ENCODE assay signal across 24 cellular contexts in the genomic region with DNA sequence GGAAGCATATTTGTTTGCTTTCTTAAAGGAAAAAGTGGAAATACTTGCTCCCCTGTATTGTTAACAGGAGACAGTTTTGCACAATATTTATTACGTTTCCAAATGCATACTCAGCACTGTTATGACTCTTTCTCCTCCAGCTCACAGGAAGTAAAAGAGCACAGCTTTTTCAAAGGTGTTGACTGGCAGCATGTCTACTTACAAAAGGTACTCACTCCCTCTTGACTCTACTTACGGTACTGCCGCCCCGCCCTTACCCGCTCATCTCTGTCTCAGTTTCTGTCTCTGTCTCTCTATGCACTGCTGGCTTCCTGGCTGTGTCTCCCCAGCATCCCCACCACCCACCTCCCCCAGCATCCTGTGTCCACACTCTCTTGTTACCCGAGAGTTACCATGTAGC. TPM values are rescaled to one million over a fixed set of nuclear protein-coding genes. Genes with fewer than 3 reads are reported as not detected.
DNase-seq lines count a peak whose midpoint lies in the region; ATAC-seq and TF ChIP-seq lines count a peak whose summit lies in the region.
"Had no signal": no experiment of that assay in that cellular context is flagged by ENCODE, and none has a peak within 500 bp of the region (broad histone marks: within the 10 kb centered on the region; RNA-seq: fewer than 3 reads in every experiment).

No MANE protein-coding gene starts in this region.

- peaks cover 18% of the 10 kb centered on the region; the same call in 1 of the 2 replicates for H3K36me3 ChIP-seq in OCI-LY7 (ENCODE audit: insufficient read depth, low read length)
- H3K36me3 ChIP-seq: pancreas had no signal

- no peaks in the 10 kb centered on the region for H3K9me3 ChIP-seq in OCI-LY7 (ENCODE audit: low read length)
- H3K9me3 ChIP-seq: A549, lower lobe of right lung, pancreas had no signal

- no peaks in the 10 kb centered on the region for H3K4me1 ChIP-seq in OCI-LY7 (ENCODE audit: insufficient read depth, low read length, poor library complexity, severe bottlenecking)
- H3K4me1 ChIP-seq: A549, lower lobe of right lung, pancreas had no signal

- CTCF ChIA-PET in GM10248 (lab: Yijun Ruan, JAX): interaction anchor here (1.4 kb wide), 1 partner anchor 9 kb away, joined by 3 read pairs; no protein-coding TSS in a partner anchor
- CTCF ChIA-PET in OCI-LY7 (lab: Charles Lee; ENCODE audit: unreplicated experiment): no interaction called here

- H3K36me3 Mint-ChIP-seq in activated CD4-positive, alpha-beta T cell treated with anti-CD3 and anti-CD28 coated beads, Interleukin-2, amount 10 ng/mL, durations not matched to agents 24 days and 14 days (ENCODE audit: low read depth): peaks cover 51% of the 10 kb centered on the region

- no peak overlapping the region for H3K27ac ChIP-seq in OCI-LY7 (ENCODE audit: low read depth, low read length, poor library complexity, severe bottlenecking)
- H3K27ac ChIP-seq: A549, C4-2B, lower lobe of right lung, pancreas had no signal

- peak; percentile 86 for DNase-seq in activated CD4-positive, alpha-beta T cell treated with anti-CD3 and anti-CD28 coated beads, Interleukin-2, amount 10 ng/mL, durations not matched to agents 24 days and 14 days
- DNase-seq in activated CD4-positive, alpha-beta T cell treated with anti-CD3 and anti-CD28 coated beads, Interleukin-2, amount 50 U/mL, for 1 hour: no peak
- DNase-seq in GM10248 (ENCODE audit: extremely low spot score) (peak; percentile 55), OCI-LY7 (ENCODE audit: low spot score) (peak; percentile 7), SIG-M5 (lab: John Stamatoyannopoulos, UW) (no peak), ACHN (no peak)
- DNase-seq: activated CD8-positive, alpha-beta memory T cell treated with anti-CD3 and anti-CD28 coated beads, Interleukin-2, amount 50 U/mL, for 48 hours; amygdala; DMS153; effector CD4-positive, alpha-beta T cell; head of caudate nucleus; HFFc6; lower lobe of right lung; naive thymus-derived CD8-positive, alpha-beta T cell; NCI-H1436 treated with DMSO at 0.1 percent for 48 hours; NCI-H226; pancreas; RPMI8226; stimulated activated naive CD4-positive, alpha-beta T cell had no signal

- H3K4me3 Mint-ChIP-seq in activated CD4-positive, alpha-beta T cell treated with anti-CD3 and anti-CD28 coated beads, Interleukin-2, amount 10 ng/mL, durations not matched to agents 24 days and 14 days: peak overlapping the region; percentile 57
- H3K4me3 Mint-ChIP-seq: HFFc6; naive thymus-derived CD8-positive, alpha-beta T cell; type B pancreatic cell had no signal

- no peaks in the 10 kb centered on the region for H4K20me1 ChIP-seq in OCI-LY7 (ENCODE audit: insufficient read depth, low read length)

- H3K4me3 ChIP-seq in OCI-LY7 (ENCODE audit: low read depth, low read length, poor library complexity, severe bottlenecking): no peak overlapping the region
- H3K4me3 ChIP-seq: A549, lower lobe of right lung, pancreas had no signal

- H3K4me1 Mint-ChIP-seq in activated CD4-positive, alpha-beta T cell treated with anti-CD3 and anti-CD28 coated beads, Interleukin-2, amount 10 ng/mL, durations not matched to agents 24 days and 14 days: peaks cover 45% of the 10 kb centered on the region

- no peak overlapping the region for H2AFZ ChIP-seq in OCI-LY7 (ENCODE audit: low read length)

- POLR2A ChIA-PET in GM10248 (lab: Yijun Ruan, JAX): no interaction called here
- POLR2A ChIA-PET in OCI-LY7 (lab: Charles Lee): interaction anchor here (0.7 kb wide), 1 partner anchor 118 kb away, joined by 3 read pairs; no protein-coding TSS in a partner anchor

- intact Hi-C loops in activated CD4-positive, alpha-beta T cell treated with anti-CD3 and anti-CD28 coated beads, Interleukin-2, amount 10 ng/mL, durations not matched to agents 24 days and 14 days (cut with micrococcal nuclease): no loop called here
- intact Hi-C loops in OCI-LY7 (cut with micrococcal nuclease; ENCODE audit: unreplicated experiment): loop anchor here (5.0 kb wide), 1 partner anchor 247 kb away; no protein-coding TSS in a partner anchor

- H3K27ac Mint-ChIP-seq in activated CD4-positive, alpha-beta T cell treated with anti-CD3 and anti-CD28 coated beads, Interleukin-2, amount 10 ng/mL, durations not matched to agents 24 days and 14 days: peak overlapping the region; percentile 86
- H3K27ac Mint-ChIP-seq: HFFc6, type B pancreatic cell had no signal

- peak; percentile 41 for ATAC-seq in esophagus mucosa
- ATAC-seq in HG03175 (IDR thresholded peaks at IDR 0.05; ENCODE audit: unreplicated experiment): no peak
- ATAC-seq: A549; lower lobe of right lung; naive thymus-derived CD8-positive, alpha-beta T cell; pancreas had no signal

- H3K27me3 Mint-ChIP-seq in activated CD4-positive, alpha-beta T cell treated with anti-CD3 and anti-CD28 coated beads, Interleukin-2, amount 10 ng/mL, durations not matched to agents 24 days and 14 days: no peaks in the 10 kb centered on the region
- H3K27me3 Mint-ChIP-seq: naive thymus-derived CD8-positive, alpha-beta T cell; type B pancreatic cell had no signal

- H3K79me2 ChIP-seq in OCI-LY7 (ENCODE audit: insufficient read depth, low read depth, low read length): no peaks in the 10 kb centered on the region

- BruUV-seq in OCI-LY7 (replicated peaks; lab: Mats Ljungman, UMichigan): no TSS peak

- in situ Hi-C loops in ACHN (cut with HindIII; ENCODE audit: low pct_ligation_motif_present, low pct_unique_long_range_greater_than_20kb, low sequenced_read_pairs): no loop called here

- no peak overlapping the region for H3K4me2 ChIP-seq in OCI-LY7 (ENCODE audit: low read length)
- H3K4me2 ChIP-seq: A549 had no signal

- no peak for TF ChIP-seq CTCF in GM10248 (IDR thresholded peaks at IDR 0.05; ENCODE audit: control extremely low read depth, extremely low read depth, low read depth, missing control alignments)
- no peak for TF ChIP-seq CTCF in OCI-LY7 (conservative IDR thresholded peaks at IDR 0.05; ENCODE audit: low read length)

- peaks cover 7% of the 10 kb centered on the region for H3K9me3 Mint-ChIP-seq in activated CD4-positive, alpha-beta T cell treated with anti-CD3 and anti-CD28 coated beads, Interleukin-2, amount 10 ng/mL, durations not matched to agents 24 days and 14 days
- H3K9me3 Mint-ChIP-seq: naive thymus-derived CD8-positive, alpha-beta T cell; type B pancreatic cell had no signal

- H3K9me2 ChIP-seq in OCI-LY7 (ENCODE audit: insufficient read depth, low read length): no peaks in the 10 kb centered on the region

RNA-seq across cellular contexts. Expression of gene MYO18B, which starts 32.2 kb away (rescaled TPM):
- 0.40 and 0.49 TPM in 2 replicates for total RNA-seq in activated CD4-positive, alpha-beta T cell treated with anti-CD3 and anti-CD28 coated beads, Interleukin-2, amount 10 ng/mL, durations not matched to agents 24 days and 14 days
- total RNA-seq in OCI-LY7 (2014; rRNA removed; shearing (Covaris generic)): not detected in 2 replicates
- not detected in 2 replicates for total RNA-seq in OCI-LY7 (2022)
- total RNA-seq in esophagus mucosa: 0.16 TPM
- total RNA-seq: lower lobe of right lung had no signal

Comparison
In these comparisons a context has a peak if more than half of its experiments do, and no peak if none do; other contexts are left out.
1. DNase-seq: peak in activated CD4-positive, alpha-beta T cell treated with anti-CD3 and anti-CD28 coated beads, Interleukin-2, amount 10 ng/mL, durations not matched to agents 24 days and 14 days (single experiment), GM10248 (single experiment) and OCI-LY7 (single experiment); none in activated CD4-positive, alpha-beta T cell treated with anti-CD3 and anti-CD28 coated beads, Interleukin-2, amount 50 U/mL, for 1 hour (single experiment), SIG-M5 (single experiment) and ACHN (single experiment).